28 cellular contexts compared by ENCODE assay signal in the genomic region with DNA sequence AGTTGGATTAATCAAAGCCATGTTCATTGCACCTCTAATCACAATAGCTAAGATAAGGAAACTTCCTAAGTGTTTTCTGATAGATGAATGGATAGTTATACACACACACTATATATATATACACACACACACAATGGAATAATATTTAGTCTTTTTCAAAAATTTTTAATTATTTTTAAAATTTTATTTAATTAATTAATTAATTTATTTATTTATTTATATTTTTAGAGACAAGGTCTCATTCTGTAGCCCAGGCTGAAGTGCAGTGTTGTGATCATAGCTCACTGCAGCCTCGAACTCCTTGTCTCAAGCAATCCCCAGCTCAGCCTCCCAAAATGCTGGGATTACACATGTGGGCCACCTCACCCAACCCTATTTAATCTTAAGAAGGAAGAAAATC.
"Had no signal": no experiment of that assay in that cellular context is flagged by ENCODE, and none has a peak within 500 bp of the region (broad histone marks: within the 10 kb centered on the region; RNA-seq: fewer than 3 reads in every experiment).

No MANE protein-coding gene starts in this region.

- H3K4me1 Mint-ChIP-seq: immature natural killer cell, naive B cell had no signal

- H3K27ac Mint-ChIP-seq: immature natural killer cell, mesothelial cell of epicardium, naive B cell had no signal

- DNase-seq: dermis blood vessel endothelial cell; dorsolateral prefrontal cortex; effector CD4-positive, alpha-beta T cell; effector memory CD4-positive, alpha-beta T cell; erythroblast; esophagus squamous epithelium; foreskin fibroblast; foreskin melanocyte; heart left ventricle; hypothalamus; immature natural killer cell; islet precursor cell; kidney; kidney glomerular epithelial cell; left colon; left ventricle myocardium superior; lower lobe of right lung; mesenchymal stem cell; mucosa of descending colon; naive B cell had no signal

- H2AFZ ChIP-seq: hepatocyte had no signal

- H3K36me3 ChIP-seq: esophagus squamous epithelium, gastroesophageal sphincter, heart left ventricle, lower lobe of right lung had no signal

- H3K9me3 ChIP-seq: esophagus squamous epithelium, gastroesophageal sphincter, heart left ventricle, lower lobe of right lung, mucosa of descending colon had no signal

- ATAC-seq: esophagus mucosa, gastroesophageal sphincter, heart left ventricle, left colon, left lobe of liver, left ventricle myocardium superior, mucosa of descending colon had no signal

- H3K36me3 Mint-ChIP-seq: immature natural killer cell, naive B cell had no signal

- H3K79me2 ChIP-seq: hepatocyte had no signal

- H3K27ac ChIP-seq: coronary artery, dorsolateral prefrontal cortex, epithelial cell of prostate, esophagus squamous epithelium, lower lobe of right lung had no signal

- H3K4me1 ChIP-seq: lower lobe of right lung had no signal

- H3K4me3 ChIP-seq: coronary artery, dorsolateral prefrontal cortex, esophagus squamous epithelium, gastroesophageal sphincter, heart left ventricle, hepatocyte, lower lobe of right lung, mucosa of descending colon had no signal

- H3K27me3 ChIP-seq: dorsolateral prefrontal cortex, esophagus squamous epithelium, gastroesophageal sphincter, hepatocyte had no signal

- H3K4me2 ChIP-seq: hepatocyte had no signal

- FAIRE-seq: colon, kidney had no signal

- H3K4me3 Mint-ChIP-seq: immature natural killer cell, mesothelial cell of epicardium, naive B cell had no signal
